Comparison of ENCODE assay signal across 8 cellular contexts in the genomic region with DNA sequence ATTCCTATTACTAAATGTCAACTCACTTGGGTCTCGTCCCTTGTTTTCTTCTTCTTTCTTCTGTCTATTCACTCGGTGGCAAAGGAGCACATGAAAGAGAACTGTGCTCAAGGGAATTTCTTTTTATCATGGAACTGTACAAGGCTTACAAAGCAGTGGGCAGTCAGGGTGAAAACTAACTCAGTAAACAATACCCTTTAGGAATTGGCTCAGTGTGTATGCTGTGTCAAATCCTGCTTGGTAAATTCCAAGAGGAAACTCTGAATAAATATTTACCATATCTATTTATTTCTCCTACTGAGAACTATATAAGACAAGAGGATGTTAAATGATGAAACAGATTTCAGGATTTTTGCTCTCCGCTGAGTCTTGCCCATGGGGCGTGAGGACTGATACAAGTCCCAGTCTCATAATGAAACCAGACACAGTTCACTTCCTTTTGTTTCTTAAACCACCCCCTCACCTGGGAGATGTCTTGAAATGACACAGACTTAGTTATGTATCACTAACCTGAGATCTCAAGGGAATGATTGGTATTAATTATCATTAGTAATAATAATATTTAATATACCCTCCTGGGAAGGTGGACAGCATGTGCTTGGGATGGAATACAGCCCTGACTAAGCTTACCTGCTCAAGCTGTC.
DNase-seq lines count a peak whose midpoint lies in the region; ATAC-seq and TF ChIP-seq lines count a peak whose summit lies in the region.

No MANE protein-coding gene starts in this region.

- in situ Hi-C loops in gastrocnemius medialis (cut with MboI; ENCODE audit: low sequenced_read_pairs in 4 of 4) = loop anchor here in 1 of 4 donors (25.0 kb wide), 1 partner anchor 179 kb away; the partner anchor contains the start of gene BACH2

- 0 out of 2 replicates have a peak, but pooled peaks cover 2% of the 10 kb centered on the region for H3K79me2 ChIP-seq in H9 (ENCODE audit: insufficient read depth, low read length)

- peak overlapping the region; percentile 86 for H3K27ac Mint-ChIP-seq in activated naive CD8-positive, alpha-beta T cell treated with anti-CD3 and anti-CD28 coated beads, Interleukin-2, amount 50 U/mL, for 24 hours
- no peak overlapping the region for H3K27ac Mint-ChIP-seq in H9

- WGBS in H9 (ENCODE audit: extremely low coverage, insufficient read length, low lambda C conversion rate) = no CpG with 5 or more reads among the region's 4 CpGs
- WGBS in psoas muscle, 3 donors = 62 to 77% (median 71%) methylated on average over 4 of the region's 4 CpGs

- H2BK5ac ChIP-seq in H9 (ENCODE audit: insufficient read length, low read length) = no peak overlapping the region

- DNase-seq in activated naive CD8-positive, alpha-beta T cell treated with anti-CD3 and anti-CD28 coated beads, Interleukin-2, amount 50 U/mL, for 24 hours = no peak
- DNase-seq in NCI-H1436 treated with DMSO at 0.1 percent for 48 hours (lab: John Stamatoyannopoulos, UW) (no peak), H9 (no peak), psoas muscle (no peak), gastrocnemius medialis (no peak)

- ATAC-seq in GM18498 (IDR thresholded peaks at IDR 0.05; ENCODE audit: unreplicated experiment) (peak; percentile 80), GM21360 (IDR thresholded peaks at IDR 0.05; ENCODE audit: unreplicated experiment) (peak; percentile 85), HG03196 (IDR thresholded peaks at IDR 0.05; ENCODE audit: unreplicated experiment) (peak; percentile 88), psoas muscle (no peak), gastrocnemius medialis (no peak)
- peak; percentile 45 for ATAC-seq in activated naive CD8-positive, alpha-beta T cell treated with anti-CD3 and anti-CD28 coated beads, Interleukin-2, amount 50 U/mL, for 24 hours

- H3K4me3 Mint-ChIP-seq in activated naive CD8-positive, alpha-beta T cell treated with anti-CD3 and anti-CD28 coated beads, Interleukin-2, amount 50 U/mL, for 24 hours = peak overlapping the region; percentile 58
- H3K4me3 Mint-ChIP-seq in H9 = no peak overlapping the region

- no peaks in the 10 kb centered on the region for H3K23me2 ChIP-seq in H9 (ENCODE audit: insufficient read length, low read depth, low read length, poor library complexity, severe bottlenecking)

- H3K9ac ChIP-seq in H9 (ENCODE audit: extremely low read depth, insufficient read length, low read length) = no peak overlapping the region

- no peak overlapping the region for H3K4ac ChIP-seq in H9 (ENCODE audit: low read depth, low read length)

- no peak overlapping the region for H2BK120ac ChIP-seq in H9 (ENCODE audit: low read depth, low read length, poor library complexity, severe bottlenecking)

- peaks cover 40% of the 10 kb centered on the region for H3K36me3 Mint-ChIP-seq in activated naive CD8-positive, alpha-beta T cell treated with anti-CD3 and anti-CD28 coated beads, Interleukin-2, amount 50 U/mL, for 24 hours (ENCODE audit: low read depth)
- no peaks in the 10 kb centered on the region; a peak in 1 of 7 replicates for H3K36me3 Mint-ChIP-seq in H9 (ENCODE audit: insufficient read depth in 1 of 3, low read depth in 3 of 3)

- no peak overlapping the region for H3K56ac ChIP-seq in H9 (ENCODE audit: insufficient read length, low read depth, low read length)

- no peaks in the 10 kb centered on the region for H3K27me3 ChIP-seq in H9 (ENCODE audit: insufficient read depth, low read length)
- H3K27me3 ChIP-seq in psoas muscle (ENCODE audit: insufficient read depth in 3 of 3, low read length in 2 of 3) = no peaks in the 10 kb centered on the region
- H3K27me3 ChIP-seq in gastrocnemius medialis = no peaks in the 10 kb centered on the region

- no peak overlapping the region for H3K27ac ChIP-seq in H9 (ENCODE audit: insufficient read length, low read depth, low read length)
- no peak overlapping the region for H3K27ac ChIP-seq in psoas muscle
- H3K27ac ChIP-seq in gastrocnemius medialis = no peak overlapping the region

- intact Hi-C loops in psoas muscle (cut with DNase I) (no loop called here), gastrocnemius medialis (cut with DNase I; ENCODE audit: low total_unique reads) (no loop called here)

- H3T11ph ChIP-seq in H9 (ENCODE audit: low read length) = no peak overlapping the region

- H3K4me2 ChIP-seq in H9 (ENCODE audit: insufficient read depth, insufficient read length, low read length) = no peak overlapping the region

- no peak overlapping the region for H2BK20ac ChIP-seq in H9 (ENCODE audit: low read depth, low read length, poor library complexity, severe bottlenecking)

- H2BK12ac ChIP-seq in H9 (ENCODE audit: insufficient read length, low read depth, low read length) = no peak overlapping the region

- H3K79me1 ChIP-seq in H9 (ENCODE audit: insufficient read depth, low read depth, low read length, poor library complexity, severe bottlenecking) = no peaks in the 10 kb centered on the region

- H4K5ac ChIP-seq in H9 (ENCODE audit: insufficient read length, low read depth, low read length) = no peak overlapping the region

- H4K8ac ChIP-seq in H9 (replicated peaks; ENCODE audit: insufficient read length, low read depth, low read length) = no peak overlapping the region

- H3K27me3 Mint-ChIP-seq in activated naive CD8-positive, alpha-beta T cell treated with anti-CD3 and anti-CD28 coated beads, Interleukin-2, amount 50 U/mL, for 24 hours = no peaks in the 10 kb centered on the region
- no peaks in the 10 kb centered on the region; the same call in 1 of the 2 replicates for H3K27me3 Mint-ChIP-seq in H9 (ENCODE audit: low read depth)

- H2BK15ac ChIP-seq in H9 (ENCODE audit: low read depth, low read length) = no peak overlapping the region

- H3K36me3 ChIP-seq in psoas muscle (ENCODE audit: insufficient read depth in 1 of 2, low read depth in 1 of 2) = no peaks in the 10 kb centered on the region
- H3K36me3 ChIP-seq in gastrocnemius medialis = no peaks in the 10 kb centered on the region

- no peak overlapping the region for H2AK5ac ChIP-seq in H9 (ENCODE audit: insufficient read length, low read length)

- H3K4me3 ChIP-seq in psoas muscle (no peak overlapping the region), gastrocnemius medialis (no peak overlapping the region)

- no peak overlapping the region for H3K14ac ChIP-seq in H9 (ENCODE audit: insufficient read depth, low read length)

- TF ChIP-seq CTCF in H9 (conservative IDR thresholded peaks at IDR 0.05) = no peak
- no peak for TF ChIP-seq CTCF in psoas muscle (IDR thresholded peaks at IDR 0.05)
- TF ChIP-seq CTCF in gastrocnemius medialis (IDR thresholded peaks at IDR 0.05 in 4 of 5, conservative IDR thresholded peaks at IDR 0.05 in 1 of 5) = no peak

- H3K4me1 ChIP-seq in H9 (ENCODE audit: insufficient read depth, low read length) (no peaks in the 10 kb centered on the region; the same call in 1 of the 2 replicates), psoas muscle (no peaks in the 10 kb centered on the region), gastrocnemius medialis (peaks cover 6 to 10% of the 10 kb centered on the region in 2 donors)

- no peaks in the 10 kb centered on the region for H3K9me3 ChIP-seq in H9 (ENCODE audit: control insufficient read depth, low read depth, low read length)
- H3K9me3 ChIP-seq in psoas muscle = no peaks in the 10 kb centered on the region
- no peaks in the 10 kb centered on the region for H3K9me3 ChIP-seq in gastrocnemius medialis

- no peak for TF ChIP-seq POLR2A in gastrocnemius medialis (IDR thresholded peaks at IDR 0.05)

- H2AFZ ChIP-seq in H9 (ENCODE audit: low read length) = no peak overlapping the region

- H3K23ac ChIP-seq in H9 (ENCODE audit: insufficient read length, low read depth, low read length) = no peak overlapping the region

- peaks cover 98% of the 10 kb centered on the region for H3K4me1 Mint-ChIP-seq in activated naive CD8-positive, alpha-beta T cell treated with anti-CD3 and anti-CD28 coated beads, Interleukin-2, amount 50 U/mL, for 24 hours
- H3K4me1 Mint-ChIP-seq in H9 = peaks cover 4 to 6% of the 10 kb centered on the region in 2 experiments; a peak in 2 of 4 replicates

- no peak overlapping the region for H4K91ac ChIP-seq in H9 (ENCODE audit: insufficient read length, low read depth, low read length)

- H3K9me3 Mint-ChIP-seq in activated naive CD8-positive, alpha-beta T cell treated with anti-CD3 and anti-CD28 coated beads, Interleukin-2, amount 50 U/mL, for 24 hours = peaks cover 6% of the 10 kb centered on the region
- H3K9me3 Mint-ChIP-seq in H9 = 0 out of 5 replicates have a peak, but pooled peaks cover 0 to 2% of the 10 kb centered on the region in 2 experiments

- no peak overlapping the region for H3K18ac ChIP-seq in H9 (ENCODE audit: insufficient read length, low read depth, low read length)

- no peaks in the 10 kb centered on the region for H4K20me1 ChIP-seq in H9 (ENCODE audit: control insufficient read depth, insufficient read depth, insufficient read length)

Comparison
In these comparisons a context has a peak if more than half of its experiments do, and no peak if none do; other contexts are left out.
1. ATAC-seq: peak in GM18498 (single experiment), GM21360 (single experiment), HG03196 (single experiment) and activated naive CD8-positive, alpha-beta T cell treated with anti-CD3 and anti-CD28 coated beads, Interleukin-2, amount 50 U/mL, for 24 hours (single experiment); none in psoas muscle (0 of 4) and gastrocnemius medialis (0 of 2).